1 cellular context compared by ENCODE assay signal in the genomic region with DNA sequence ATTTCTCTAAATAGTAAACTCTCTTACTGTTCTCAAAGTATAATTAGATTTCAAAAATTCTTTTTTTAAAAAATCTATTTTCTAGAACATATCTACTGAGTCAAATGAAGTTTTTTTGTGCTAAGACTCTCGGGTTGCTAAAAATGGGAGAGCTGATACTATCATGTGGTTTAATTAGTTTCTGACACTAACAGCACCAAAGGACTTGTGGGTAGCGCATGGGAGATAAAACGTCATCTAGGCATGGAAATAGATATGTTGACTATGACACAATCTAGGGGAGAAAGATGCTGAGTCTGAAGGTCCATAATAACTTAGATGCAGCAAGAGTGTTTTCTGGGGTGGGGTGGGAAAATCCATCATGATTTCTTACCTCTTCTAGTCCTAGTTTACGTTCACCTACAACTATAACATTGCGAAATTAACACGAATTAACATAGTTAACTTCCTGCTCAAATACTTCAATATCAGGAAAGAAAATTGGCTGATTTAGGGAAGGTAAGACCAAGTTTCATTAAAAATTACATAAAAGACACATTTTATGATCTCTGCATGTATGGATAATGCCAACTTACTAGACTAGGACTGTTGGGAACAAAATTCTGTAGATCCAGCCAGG.
TF ChIP-seq lines count a peak whose summit lies in the region.

No MANE protein-coding gene starts in this region.

TF ChIP-seq in HEK293, 187 proteins besides CTCF, POLR2A, EP300 and RAD21:
- TF ChIP-seq, protein P1, sequence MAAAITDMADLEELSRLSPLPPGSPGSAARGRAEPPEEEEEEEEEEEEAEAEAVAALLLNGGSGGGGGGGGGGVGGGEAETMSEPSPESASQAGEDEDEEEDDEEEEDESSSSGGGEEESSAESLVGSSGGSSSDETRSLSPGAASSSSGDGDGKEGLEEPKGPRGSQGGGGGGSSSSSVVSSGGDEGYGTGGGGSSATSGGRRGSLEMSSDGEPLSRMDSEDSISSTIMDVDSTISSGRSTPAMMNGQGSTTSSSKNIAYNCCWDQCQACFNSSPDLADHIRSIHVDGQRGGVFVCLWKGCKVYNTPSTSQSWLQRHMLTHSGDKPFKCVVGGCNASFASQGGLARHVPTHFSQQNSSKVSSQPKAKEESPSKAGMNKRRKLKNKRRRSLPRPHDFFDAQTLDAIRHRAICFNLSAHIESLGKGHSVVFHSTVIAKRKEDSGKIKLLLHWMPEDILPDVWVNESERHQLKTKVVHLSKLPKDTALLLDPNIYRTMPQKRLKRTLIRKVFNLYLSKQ (tag by site-specific recombination; IDR thresholded peaks at IDR 0.05; ENCODE audit: borderline replicate concordance): no peak
- TF ChIP-seq ZNF292 (tag by site-specific recombination; IDR thresholded peaks at IDR 0.05; ENCODE audit: borderline replicate concordance, low read depth) (no peak), ZEB2 (tag by site-specific recombination; IDR thresholded peaks at IDR 0.05) (peak; percentile 25; the same call in 1 of the 2 replicates)
- TF ChIP-seq, protein P2, sequence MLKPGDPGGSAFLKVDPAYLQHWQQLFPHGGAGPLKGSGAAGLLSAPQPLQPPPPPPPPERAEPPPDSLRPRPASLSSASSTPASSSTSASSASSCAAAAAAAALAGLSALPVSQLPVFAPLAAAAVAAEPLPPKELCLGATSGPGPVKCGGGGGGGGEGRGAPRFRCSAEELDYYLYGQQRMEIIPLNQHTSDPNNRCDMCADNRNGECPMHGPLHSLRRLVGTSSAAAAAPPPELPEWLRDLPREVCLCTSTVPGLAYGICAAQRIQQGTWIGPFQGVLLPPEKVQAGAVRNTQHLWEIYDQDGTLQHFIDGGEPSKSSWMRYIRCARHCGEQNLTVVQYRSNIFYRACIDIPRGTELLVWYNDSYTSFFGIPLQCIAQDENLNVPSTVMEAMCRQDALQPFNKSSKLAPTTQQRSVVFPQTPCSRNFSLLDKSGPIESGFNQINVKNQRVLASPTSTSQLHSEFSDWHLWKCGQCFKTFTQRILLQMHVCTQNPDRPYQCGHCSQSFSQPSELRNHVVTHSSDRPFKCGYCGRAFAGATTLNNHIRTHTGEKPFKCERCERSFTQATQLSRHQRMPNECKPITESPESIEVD (tag by site-specific recombination; IDR thresholded peaks at IDR 0.05): peak; percentile 65; the same call in 1 of the 2 replicates
